In the genomic region with DNA sequence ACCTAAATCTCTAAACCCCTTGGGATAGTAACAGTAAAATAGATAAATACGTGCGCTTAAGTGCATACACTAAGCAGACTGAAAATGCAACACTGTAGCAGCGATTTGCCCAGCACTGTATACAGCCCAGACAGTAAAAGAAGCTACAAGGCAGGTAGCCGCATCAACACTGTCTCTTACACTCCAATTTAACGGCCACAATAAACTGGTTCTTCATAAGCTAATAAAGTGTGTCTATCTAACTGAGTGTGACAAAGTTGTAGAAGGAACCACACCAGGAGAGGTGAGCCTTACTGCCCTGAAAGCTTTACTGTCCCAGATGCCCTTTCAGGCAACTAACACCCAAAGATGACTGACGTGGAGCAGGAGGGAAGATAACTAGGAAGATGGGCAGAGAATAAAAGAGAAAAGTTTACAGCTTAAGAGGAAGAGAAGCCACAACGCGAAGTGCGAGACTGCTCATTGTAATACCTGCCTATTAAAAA, we compare ENCODE assay signal across 8 cellular contexts. TPM values are rescaled to one million over a fixed set of nuclear protein-coding genes. Genes with fewer than 3 reads are reported as not detected.
DNase-seq lines count a peak whose midpoint lies in the region; ATAC-seq and TF ChIP-seq lines count a peak whose summit lies in the region.

No MANE protein-coding gene starts in this region.

- peaks cover 37% of the 10 kb centered on the region for H3K4me1 Mint-ChIP-seq in activated CD4-positive, alpha-beta T cell treated with anti-CD3 and anti-CD28 coated beads, Interleukin-2, amount 10 ng/mL, durations not matched to agents 7 days and 5 days
- H3K4me1 Mint-ChIP-seq in activated CD4-positive, alpha-beta memory T cell treated with anti-CD3 and anti-CD28 coated beads for 36 hours (ENCODE audit: low read depth), result peaks cover 39% of the 10 kb centered on the region
- peaks cover 47 to 51% of the 10 kb centered on the region in 2 donors for H3K4me1 Mint-ChIP-seq in immature natural killer cell

- H3K9me3 Mint-ChIP-seq in activated CD4-positive, alpha-beta T cell treated with anti-CD3 and anti-CD28 coated beads, Interleukin-2, amount 10 ng/mL, durations not matched to agents 7 days and 5 days, result no peaks in the 10 kb centered on the region
- H3K9me3 Mint-ChIP-seq in activated CD4-positive, alpha-beta memory T cell treated with anti-CD3 and anti-CD28 coated beads for 36 hours, result no peaks in the 10 kb centered on the region
- H3K9me3 Mint-ChIP-seq in immature natural killer cell, result no peaks in the 10 kb centered on the region

- peak overlapping the region; percentile 96 for H3K4me3 Mint-ChIP-seq in activated CD4-positive, alpha-beta T cell treated with anti-CD3 and anti-CD28 coated beads, Interleukin-2, amount 10 ng/mL, durations not matched to agents 7 days and 5 days
- peak overlapping the region; percentile 99 for H3K4me3 Mint-ChIP-seq in activated CD4-positive, alpha-beta memory T cell treated with anti-CD3 and anti-CD28 coated beads for 36 hours
- peak overlapping the region; percentile 96 to 100 (median 99) for H3K4me3 Mint-ChIP-seq in immature natural killer cell

- no peak for ATAC-seq in thoracic aorta (ENCODE audit: insufficient number of reproducible peaks, low FRiP score, low read depth)
- ATAC-seq in HG03565 (IDR thresholded peaks at IDR 0.05; ENCODE audit: unreplicated experiment), result no peak

- POLR2A ChIA-PET in activated CD4-positive, alpha-beta T cell treated with anti-CD3 and anti-CD28 coated beads, Interleukin-2, amount 10 ng/mL, durations not matched to agents 7 days and 5 days (lab: Charles Lee), result interaction anchor here (0.6 to 1.3 kb wide), 3 partner anchors 17 to 58 kb away, joined by 3 read pairs; partner anchors contain the start of gene KIAA0513
- POLR2A ChIA-PET in activated CD4-positive, alpha-beta memory T cell treated with anti-CD3 and anti-CD28 coated beads for 36 hours (lab: Charles Lee), result interaction anchor here (2.2 kb wide), 1 partner anchor 17 kb away, joined by 10 read pairs; the partner anchor contains the start of gene KIAA0513

- DNase-seq in activated CD4-positive, alpha-beta T cell treated with anti-CD3 and anti-CD28 coated beads, Interleukin-2, amount 10 ng/mL, durations not matched to agents 7 days and 5 days, result no peak
- DNase-seq in activated CD4-positive, alpha-beta T cell treated with anti-CD3 and anti-CD28 coated beads, Interleukin-2, amount 50 U/mL, for 4 hours, result no peak
- DNase-seq in activated CD4-positive, alpha-beta memory T cell treated with anti-CD3 and anti-CD28 coated beads for 36 hours, result no peak
- DNase-seq in immature natural killer cell (no peak), thoracic aorta (ENCODE audit: low spot score) (no peak), putamen (ENCODE audit: low spot score) (no peak), SHP77 treated with DMSO at 0.1 percent for 48 hours (lab: John Stamatoyannopoulos, UW) (no peak)

- no peaks in the 10 kb centered on the region for H3K9me3 ChIP-seq in thoracic aorta

- no peaks in the 10 kb centered on the region for H3K27me3 Mint-ChIP-seq in activated CD4-positive, alpha-beta T cell treated with anti-CD3 and anti-CD28 coated beads, Interleukin-2, amount 10 ng/mL, durations not matched to agents 7 days and 5 days
- no peaks in the 10 kb centered on the region for H3K27me3 Mint-ChIP-seq in activated CD4-positive, alpha-beta memory T cell treated with anti-CD3 and anti-CD28 coated beads for 36 hours
- peaks cover 12 to 19% (median 13%) of the 10 kb centered on the region in 3 donors for H3K27me3 Mint-ChIP-seq in immature natural killer cell (ENCODE audit: low read depth in 3 of 3)

- peaks cover 7% of the 10 kb centered on the region for H3K36me3 Mint-ChIP-seq in activated CD4-positive, alpha-beta T cell treated with anti-CD3 and anti-CD28 coated beads, Interleukin-2, amount 10 ng/mL, durations not matched to agents 7 days and 5 days (ENCODE audit: low read depth)
- peaks cover 12% of the 10 kb centered on the region for H3K36me3 Mint-ChIP-seq in activated CD4-positive, alpha-beta memory T cell treated with anti-CD3 and anti-CD28 coated beads for 36 hours
- peaks cover 3 to 4% (median 3%) of the 10 kb centered on the region in 3 donors for H3K36me3 Mint-ChIP-seq in immature natural killer cell

- CTCF ChIA-PET in activated CD4-positive, alpha-beta T cell treated with anti-CD3 and anti-CD28 coated beads, Interleukin-2, amount 10 ng/mL, durations not matched to agents 7 days and 5 days (lab: Charles Lee), result interaction anchor here (0.8 to 1.8 kb wide), 4 partner anchors 11 to 74 kb away, joined by 3 to 12 read pairs (median 3); partner anchors contain the start of gene KIAA0513
- CTCF ChIA-PET in activated CD4-positive, alpha-beta memory T cell treated with anti-CD3 and anti-CD28 coated beads for 36 hours (lab: Charles Lee), result interaction anchor here (0.6 to 3.3 kb wide), 10 partner anchors 12 to 338 kb away, joined by 3 to 18 read pairs (median 4); partner anchors contain the start of gene KIAA0513

- H3K4me3 ChIP-seq in thoracic aorta, result peak overlapping the region; percentile 91

- peak overlapping the region; percentile 97 for H3K27ac Mint-ChIP-seq in activated CD4-positive, alpha-beta T cell treated with anti-CD3 and anti-CD28 coated beads, Interleukin-2, amount 10 ng/mL, durations not matched to agents 7 days and 5 days
- H3K27ac Mint-ChIP-seq in activated CD4-positive, alpha-beta memory T cell treated with anti-CD3 and anti-CD28 coated beads for 36 hours, result peak overlapping the region; percentile 92
- peak overlapping the region; percentile 98 to 100 (median 100) for H3K27ac Mint-ChIP-seq in immature natural killer cell

- intact Hi-C loops in activated CD4-positive, alpha-beta memory T cell treated with anti-CD3 and anti-CD28 coated beads for 36 hours (cut with micrococcal nuclease), result loop anchor here (2.0 kb wide), 1 partner anchor 44 kb away; no protein-coding TSS in a partner anchor

- no peak for TF ChIP-seq CTCF in thoracic aorta (IDR thresholded peaks at IDR 0.05)

- H3K36me3 ChIP-seq in thoracic aorta, result no peaks in the 10 kb centered on the region

- H3K27ac ChIP-seq in thoracic aorta, result peak overlapping the region; percentile 86 to 91

- H3K27me3 ChIP-seq in thoracic aorta (replicated peaks; ENCODE audit: insufficient read depth), result no peaks in the 10 kb centered on the region

- H3K4me1 ChIP-seq in thoracic aorta (ENCODE audit: control insufficient read depth in 1 of 2, low read depth in 2 of 2), result peaks cover 33 to 55% of the 10 kb centered on the region in 2 donors

RNA-seq across cellular contexts. Expression of gene ZDHHC7, which starts 0.8 kb away (rescaled TPM):
- total RNA-seq in activated CD4-positive, alpha-beta T cell treated with anti-CD3 and anti-CD28 coated beads, Interleukin-2, amount 10 ng/mL, durations not matched to agents 7 days and 5 days, result 10 to 100 TPM; 30.7 to 33.9 TPM
- 10 to 100 TPM; 23.5 to 25.1 TPM for total RNA-seq in activated CD4-positive, alpha-beta memory T cell treated with anti-CD3 and anti-CD28 coated beads for 36 hours
- polyA plus RNA-seq in immature natural killer cell, result 10 to 100 TPM; 28.2 to 46.6 (median 37.2) TPM
- 10 to 100 TPM; 63.7 to 80.8 TPM for total RNA-seq in thoracic aorta

RNA-seq across cellular contexts. Expression of gene KIAA0513, which starts 17.1 kb away (rescaled TPM):
- total RNA-seq in activated CD4-positive, alpha-beta T cell treated with anti-CD3 and anti-CD28 coated beads, Interleukin-2, amount 10 ng/mL, durations not matched to agents 7 days and 5 days, result 10 to 100 TPM; 13.6 to 14.8 TPM
- total RNA-seq in activated CD4-positive, alpha-beta memory T cell treated with anti-CD3 and anti-CD28 coated beads for 36 hours, result 10 to 100 TPM; 15.7 to 15.9 TPM
- polyA plus RNA-seq in immature natural killer cell, result 1 to 10 TPM in 2 of 3 donors, under 1 TPM in 1; 0.11 to 8.7 (median 4.4) TPM
- 10 to 100 TPM; 13.4 to 50.1 TPM for total RNA-seq in thoracic aorta
